ENCODE assay signal across 8 cellular contexts in genomic region chr14:53217283-53217994, GRCh38.
DNase-seq lines count a peak whose midpoint lies in the region; ATAC-seq lines count a peak whose summit lies in the region.

No MANE protein-coding gene starts in this region.

- no peaks in the 10 kb centered on the region for H3K79me2 ChIP-seq in GM23248 (ENCODE audit: insufficient read depth)

- H3K9me2 ChIP-seq in GM23248 (ENCODE audit: insufficient read depth) = no peaks in the 10 kb centered on the region

- H3K4me3 ChIP-seq in GM23248 = peak overlapping the region; percentile 70

- H3K27ac ChIP-seq in GM23248 (no peak overlapping the region), KOPT-K1 (ENCODE audit: low read depth, low read length, poor library complexity, severe bottlenecking) (peak overlapping the region; percentile 93)

- no peaks in the 10 kb centered on the region for H4K20me1 ChIP-seq in GM23248 (ENCODE audit: insufficient read depth)

- WGBS in GM23248 (ENCODE audit: low coverage in 1 of 2, low lambda C conversion rate in 2 of 2, missing lambda C conversion rate in 2 of 2), 2 experiments = 0 to 1% methylated on average over 26 to 31 of the region's 39 CpGs

- peak; percentile 86 for DNase-seq in GM03348 (ENCODE audit: low spot score)
- peak; percentile 76 for DNase-seq in GM23248
- peak; percentile 59 for DNase-seq in SHP77 treated with DMSO at 0.1 percent for 48 hours (lab: John Stamatoyannopoulos, UW)
- peak; percentile 21 to 61 (median 42) for DNase-seq in activated naive CD4-positive, alpha-beta T cell (lab: John Stamatoyannopoulos, UW)
- peak; percentile 85 for DNase-seq in Right ventricle myocardium superior
- DNase-seq in posterior vena cava (ENCODE audit: low spot score) = peak; percentile 92
- peak; percentile 77 for DNase-seq in ureter (ENCODE audit: low spot score)

- H2AFZ ChIP-seq in GM23248 = peak overlapping the region; percentile 88

- in situ Hi-C loops in GM23248 (cut with MboI) = no loop called here

- ATAC-seq in Right ventricle myocardium superior (ENCODE audit: poor library complexity) = peak; percentile 99

- no peaks in the 10 kb centered on the region for H3F3A ChIP-seq in GM23248 (ENCODE audit: insufficient read depth)

- H3K36me3 ChIP-seq in GM23248 (ENCODE audit: low read depth) = no peaks in the 10 kb centered on the region
- H3K36me3 ChIP-seq in KOPT-K1 (ENCODE audit: insufficient read depth, low read length) = no peaks in the 10 kb centered on the region; the same call in 1 of the 2 replicates

- H3K9ac ChIP-seq in GM23248 = peak overlapping the region; percentile 55

- H3K4me2 ChIP-seq in GM23248 (ENCODE audit: unreplicated experiment) = peak overlapping the region; percentile 76

- no peaks in the 10 kb centered on the region for H3K4me1 ChIP-seq in GM23248 (ENCODE audit: insufficient read depth)

- intact Hi-C loops in Right ventricle myocardium superior (cut with DNase I) (no loop called here), posterior vena cava (cut with DNase I) (loop anchor here in 1 of 2 donors (10.0 kb wide), 1 partner anchor 1273 kb away; no protein-coding TSS in a partner anchor)

- no peaks in the 10 kb centered on the region for H3K9me3 ChIP-seq in GM23248 (ENCODE audit: low read depth)
- peaks cover 9% of the 10 kb centered on the region for H3K9me3 ChIP-seq in KOPT-K1 (ENCODE audit: insufficient read depth, low read length, poor library complexity, severe bottlenecking)

- H3K27me3 ChIP-seq in GM23248 (replicated peaks; ENCODE audit: insufficient read depth) = no peaks in the 10 kb centered on the region

Comparison
In these comparisons a context has a peak if more than half of its experiments do, and no peak if none do; other contexts are left out.
1. DNase-seq: peak in every context shown above with its lines; median percentile 92 in posterior vena cava; 86 in GM03348; 85 in Right ventricle myocardium superior; 77 in ureter; 76 in GM23248; 59 in SHP77 treated with DMSO at 0.1 percent for 48 hours; 42 in activated naive CD4-positive, alpha-beta T cell.